In genomic region chr2:13193075-13193474, GRCh38 we compare ENCODE assay signal across 10 cellular contexts.
A peak's percentile ranks its signal among the peaks of the same experiment; 100 is the strongest.
DNase-seq lines count a peak whose midpoint lies in the region; ATAC-seq and TF ChIP-seq lines count a peak whose summit lies in the region.
"Had no signal": no experiment of that assay in that cellular context is flagged by ENCODE, and none has a peak within 500 bp of the region (broad histone marks: within the 10 kb centered on the region; RNA-seq: fewer than 3 reads in every experiment).

No MANE protein-coding gene starts in this region.

- CTCF ChIA-PET in SK-N-SH (lab: Yijun Ruan, JAX) (interaction anchor here (0.6 to 1.6 kb wide), 6 partner anchors 16 to 1441 kb away, joined by 3 to 5 read pairs (median 4); no protein-coding TSS in a partner anchor), OCI-LY7 (lab: Charles Lee; ENCODE audit: unreplicated experiment) (no interaction called here)
- CTCF ChIA-PET in activated naive CD4-positive, alpha-beta T cell treated with anti-CD3 and anti-CD28 coated beads, Interleukin-2, amount 10 ng/mL, durations not matched to agents 7 days and 5 days (lab: Charles Lee): no interaction called here

- TF ChIP-seq EP300 in SK-N-SH (IDR thresholded peaks at IDR 0.05; ENCODE audit: borderline replicate concordance in 1 of 2, low read depth in 1 of 2, low read length in 1 of 2): no peak

- H2AFZ ChIP-seq in SK-N-SH (ENCODE audit: low read depth): no peak overlapping the region
- H2AFZ ChIP-seq in OCI-LY7 (ENCODE audit: low read length): no peak overlapping the region

- no peaks in the 10 kb centered on the region for H3K27me3 ChIP-seq in SK-N-SH (ENCODE audit: insufficient read depth)

- TF ChIP-seq RAD21 in SK-N-SH (IDR thresholded peaks at IDR 0.05; ENCODE audit: low read length): no peak

- no peaks in the 10 kb centered on the region for H3K36me3 Mint-ChIP-seq in stimulated activated effector memory CD8-positive, alpha-beta T cell treated with anti-CD3 and anti-CD28 coated beads, Interleukin-12 subunit alpha, Interleukin-12 subunit beta, amount 100 ng/mL, for 72 hours
- H3K36me3 Mint-ChIP-seq in activated naive CD4-positive, alpha-beta T cell treated with anti-CD3 and anti-CD28 coated beads, Interleukin-2, amount 10 ng/mL, durations not matched to agents 7 days and 5 days: no peaks in the 10 kb centered on the region

- intact Hi-C loops in OCI-LY7 (cut with micrococcal nuclease; ENCODE audit: unreplicated experiment): no loop called here

- no peak overlapping the region for H3K4me2 ChIP-seq in SK-N-SH
- H3K4me2 ChIP-seq in OCI-LY7 (ENCODE audit: low read length): no peak overlapping the region

- WGBS in SK-N-SH (ENCODE audit: low lambda C conversion rate): 66% methylated on average over 4 of the region's 4 CpGs

- H3K4me3 Mint-ChIP-seq in stimulated activated effector memory CD8-positive, alpha-beta T cell treated with anti-CD3 and anti-CD28 coated beads, Interleukin-12 subunit alpha, Interleukin-12 subunit beta, amount 100 ng/mL, for 72 hours: no peak overlapping the region
- no peak overlapping the region for H3K4me3 Mint-ChIP-seq in activated naive CD4-positive, alpha-beta T cell treated with anti-CD3 and anti-CD28 coated beads, Interleukin-2, amount 10 ng/mL, durations not matched to agents 7 days and 5 days

- peak; percentile 47; the same call in 1 of the 3 replicates for ATAC-seq in SK-N-SH treated with all-trans-retinoic acid at 6 μM for 48 hours
- peak; percentile 59 for ATAC-seq in HG03045 (IDR thresholded peaks at IDR 0.05; ENCODE audit: unreplicated experiment)
- peak; percentile 45 for ATAC-seq in stimulated activated effector memory CD8-positive, alpha-beta T cell treated with anti-CD3 and anti-CD28 coated beads, Interleukin-12 subunit alpha, Interleukin-12 subunit beta, amount 100 ng/mL, for 72 hours

- no peak overlapping the region for H3K9ac ChIP-seq in SK-N-SH

- H3K9me3 ChIP-seq in SK-N-SH (no peaks in the 10 kb centered on the region), OCI-LY7 (ENCODE audit: low read length) (no peaks in the 10 kb centered on the region)

- TF ChIP-seq CTCF in SK-N-SH (IDR thresholded peaks at IDR 0.05) (no peak), OCI-LY7 (conservative IDR thresholded peaks at IDR 0.05; ENCODE audit: low read length) (no peak)

- H3K9me3 Mint-ChIP-seq in stimulated activated effector memory CD8-positive, alpha-beta T cell treated with anti-CD3 and anti-CD28 coated beads, Interleukin-12 subunit alpha, Interleukin-12 subunit beta, amount 100 ng/mL, for 72 hours: no peaks in the 10 kb centered on the region
- no peaks in the 10 kb centered on the region for H3K9me3 Mint-ChIP-seq in activated naive CD4-positive, alpha-beta T cell treated with anti-CD3 and anti-CD28 coated beads, Interleukin-2, amount 10 ng/mL, durations not matched to agents 7 days and 5 days

- no TSS peak for BruUV-seq in OCI-LY7 (replicated peaks; lab: Mats Ljungman, UMichigan)

- H3F3A ChIP-seq in SK-N-SH (replicated peaks; ENCODE audit: insufficient read depth): no peaks in the 10 kb centered on the region

- no peaks in the 10 kb centered on the region for H3K9me2 ChIP-seq in SK-N-SH
- no peaks in the 10 kb centered on the region for H3K9me2 ChIP-seq in OCI-LY7 (ENCODE audit: insufficient read depth, low read length)

- H3K79me2 ChIP-seq in SK-N-SH (ENCODE audit: insufficient read depth) (no peaks in the 10 kb centered on the region), OCI-LY7 (ENCODE audit: insufficient read depth, low read depth, low read length) (no peaks in the 10 kb centered on the region)

- POLR2A ChIA-PET in SK-N-SH (lab: Yijun Ruan, JAX): no interaction called here
- POLR2A ChIA-PET in OCI-LY7 (lab: Charles Lee): no interaction called here

- peaks cover 0 to 9% of the 10 kb centered on the region in 2 experiments; a peak in 2 of 4 replicates for H3K4me1 ChIP-seq in SK-N-SH (ENCODE audit: control insufficient read depth in 1 of 2, insufficient read depth in 2 of 2, low read depth in 1 of 2, low read length in 1 of 2)
- no peaks in the 10 kb centered on the region for H3K4me1 ChIP-seq in OCI-LY7 (ENCODE audit: insufficient read depth, low read length, poor library complexity, severe bottlenecking)

- H3K4me3 ChIP-seq in SK-N-SH (ENCODE audit: low read depth in 2 of 2, low read length in 1 of 2) (no peak overlapping the region), OCI-LY7 (ENCODE audit: low read depth, low read length, poor library complexity, severe bottlenecking) (no peak overlapping the region)
- H3K4me3 ChIP-seq: skin epidermis had no signal

- H3K36me3 ChIP-seq in SK-N-SH (replicated peaks in 1 of 2; ENCODE audit: control insufficient read depth in 1 of 2, insufficient read depth in 2 of 2, low read length in 1 of 2) (no peaks in the 10 kb centered on the region), OCI-LY7 (ENCODE audit: insufficient read depth, low read length) (no peaks in the 10 kb centered on the region)

- H4K20me1 ChIP-seq in SK-N-SH (ENCODE audit: insufficient read depth) (no peaks in the 10 kb centered on the region), OCI-LY7 (ENCODE audit: insufficient read depth, low read length) (no peaks in the 10 kb centered on the region)

- no peaks in the 10 kb centered on the region for H3K4me1 Mint-ChIP-seq in stimulated activated effector memory CD8-positive, alpha-beta T cell treated with anti-CD3 and anti-CD28 coated beads, Interleukin-12 subunit alpha, Interleukin-12 subunit beta, amount 100 ng/mL, for 72 hours
- H3K4me1 Mint-ChIP-seq in activated naive CD4-positive, alpha-beta T cell treated with anti-CD3 and anti-CD28 coated beads, Interleukin-2, amount 10 ng/mL, durations not matched to agents 7 days and 5 days: no peaks in the 10 kb centered on the region

- H3K27me3 Mint-ChIP-seq in activated naive CD4-positive, alpha-beta T cell treated with anti-CD3 and anti-CD28 coated beads, Interleukin-2, amount 10 ng/mL, durations not matched to agents 7 days and 5 days: no peaks in the 10 kb centered on the region

- H3K27ac ChIP-seq in SK-N-SH (ENCODE audit: low read depth in 2 of 2, low read length in 1 of 2) (no peak overlapping the region), OCI-LY7 (ENCODE audit: low read depth, low read length, poor library complexity, severe bottlenecking) (no peak overlapping the region)
- H3K27ac ChIP-seq: C4-2B, skin epidermis had no signal

- DNase-seq in SK-N-SH (no peak), OCI-LY7 (ENCODE audit: low spot score) (peak; percentile 2), hippocampal formation (lab: John Stamatoyannopoulos, UW) (no peak), cerebellum (ENCODE audit: low spot score) (no peak)
- DNase-seq in stimulated activated effector memory CD8-positive, alpha-beta T cell treated with anti-CD3 and anti-CD28 coated beads, Interleukin-12 subunit alpha, Interleukin-12 subunit beta, amount 100 ng/mL, for 72 hours (ENCODE audit: low spot score in 2 of 2): no peak
- no peak for DNase-seq in activated naive CD4-positive, alpha-beta T cell treated with anti-CD3 and anti-CD28 coated beads, Interleukin-2, amount 10 ng/mL, durations not matched to agents 7 days and 5 days

- H3K27ac Mint-ChIP-seq in stimulated activated effector memory CD8-positive, alpha-beta T cell treated with anti-CD3 and anti-CD28 coated beads, Interleukin-12 subunit alpha, Interleukin-12 subunit beta, amount 100 ng/mL, for 72 hours: no peak overlapping the region
- H3K27ac Mint-ChIP-seq in activated naive CD4-positive, alpha-beta T cell treated with anti-CD3 and anti-CD28 coated beads, Interleukin-2, amount 10 ng/mL, durations not matched to agents 7 days and 5 days: no peak overlapping the region

TF ChIP-seq in SK-N-SH treated with all-trans-retinoic acid at 6 μM for 48 hours, 23 proteins besides CTCF, POLR2A, EP300 and RAD21 (continues in another document):
- TF ChIP-seq PATZ1 (CRISPR knock-in tag; IDR thresholded peaks at IDR 0.05; ENCODE audit: borderline replicate concordance) (no peak), GLIS3 (CRISPR knock-in tag; IDR thresholded peaks at IDR 0.05) (no peak), ZFP30 (CRISPR knock-in tag; IDR thresholded peaks at IDR 0.05) (no peak), ARNTL (CRISPR knock-in tag; IDR thresholded peaks at IDR 0.05; ENCODE audit: borderline replicate concordance, low read depth) (no peak), OSR1 (CRISPR knock-in tag; IDR thresholded peaks at IDR 0.05) (no peak)

TF ChIP-seq in SK-N-SH, 30 proteins besides CTCF, POLR2A, EP300 and RAD21:
- TF ChIP-seq FOSL2 (IDR thresholded peaks at IDR 0.05; ENCODE audit: borderline replicate concordance, low read depth) (no peak), TAF1 (IDR thresholded peaks at IDR 0.05; ENCODE audit: borderline replicate concordance, low read depth, low read length) (no peak), RCOR1 (IDR thresholded peaks at IDR 0.05; ENCODE audit: low read length) (no peak), GABPA (IDR thresholded peaks at IDR 0.05; ENCODE audit: low read depth) (no peak), FOXM1 (IDR thresholded peaks at IDR 0.05; ENCODE audit: low read depth) (no peak)
- TF ChIP-seq, protein P1, sequence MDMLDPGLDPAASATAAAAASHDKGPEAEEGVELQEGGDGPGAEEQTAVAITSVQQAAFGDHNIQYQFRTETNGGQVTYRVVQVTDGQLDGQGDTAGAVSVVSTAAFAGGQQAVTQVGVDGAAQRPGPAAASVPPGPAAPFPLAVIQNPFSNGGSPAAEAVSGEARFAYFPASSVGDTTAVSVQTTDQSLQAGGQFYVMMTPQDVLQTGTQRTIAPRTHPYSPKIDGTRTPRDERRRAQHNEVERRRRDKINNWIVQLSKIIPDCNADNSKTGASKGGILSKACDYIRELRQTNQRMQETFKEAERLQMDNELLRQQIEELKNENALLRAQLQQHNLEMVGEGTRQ (IDR thresholded peaks at IDR 0.05; ENCODE audit: borderline replicate concordance, low read depth, low read length): no peak
- TF ChIP-seq, protein P2, sequence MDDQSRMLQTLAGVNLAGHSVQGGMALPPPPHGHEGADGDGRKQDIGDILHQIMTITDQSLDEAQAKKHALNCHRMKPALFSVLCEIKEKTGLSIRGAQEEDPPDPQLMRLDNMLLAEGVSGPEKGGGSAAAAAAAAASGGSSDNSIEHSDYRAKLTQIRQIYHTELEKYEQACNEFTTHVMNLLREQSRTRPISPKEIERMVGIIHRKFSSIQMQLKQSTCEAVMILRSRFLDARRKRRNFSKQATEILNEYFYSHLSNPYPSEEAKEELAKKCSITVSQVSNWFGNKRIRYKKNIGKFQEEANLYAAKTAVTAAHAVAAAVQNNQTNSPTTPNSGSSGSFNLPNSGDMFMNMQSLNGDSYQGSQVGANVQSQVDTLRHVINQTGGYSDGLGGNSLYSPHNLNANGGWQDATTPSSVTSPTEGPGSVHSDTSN (IDR thresholded peaks at IDR 0.05): no peak
